12 cellular contexts compared by ENCODE assay signal in genomic region chr7:104643587-104644217, GRCh38.
DNase-seq lines count a peak whose midpoint lies in the region; ATAC-seq and TF ChIP-seq lines count a peak whose summit lies in the region.
"Had no signal": no experiment of that assay in that cellular context is flagged by ENCODE, and none has a peak within 500 bp of the region (broad histone marks: within the 10 kb centered on the region; RNA-seq: fewer than 3 reads in every experiment).

No MANE protein-coding gene starts in this region.

- no peak overlapping the region for H3K4ac ChIP-seq in H9 (ENCODE audit: low read depth, low read length)

- H2BK12ac ChIP-seq in H9 (ENCODE audit: insufficient read length, low read depth, low read length), result no peak overlapping the region

- TF ChIP-seq RAD21 in SK-N-SH (IDR thresholded peaks at IDR 0.05; ENCODE audit: low read length), result peak; percentile 62

- peaks cover 2% of the 10 kb centered on the region; the same call in 1 of the 2 replicates for H3K27me3 Mint-ChIP-seq in H9 (ENCODE audit: low read depth)

- no CpG with 5 or more reads among the region's 5 CpGs for whole genome bisulfite sequencing in H9 (ENCODE audit: extremely low coverage, insufficient read length, low lambda C conversion rate)
- WGBS in SK-N-SH (ENCODE audit: low lambda C conversion rate), result 46% methylated on average over 5 of the region's 5 CpGs

- H4K8ac ChIP-seq in H9 (replicated peaks; ENCODE audit: insufficient read length, low read depth, low read length), result no peak overlapping the region

- no peaks in the 10 kb centered on the region for H3K79me1 ChIP-seq in H9 (ENCODE audit: insufficient read depth, low read depth, low read length, poor library complexity, severe bottlenecking)

- H3K27ac ChIP-seq in H9 (ENCODE audit: insufficient read length, low read depth, low read length), result no peak overlapping the region
- H3K27ac ChIP-seq in SK-N-SH (ENCODE audit: low read depth in 2 of 2, low read length in 1 of 2), result no peak overlapping the region

- H3K4me3 ChIP-seq in BE2C (ENCODE audit: low read depth, low read length) (no peak overlapping the region), SK-N-SH (ENCODE audit: low read depth in 2 of 2, low read length in 1 of 2) (no peak overlapping the region)
- H3K4me3 ChIP-seq: mucosa of descending colon had no signal

- H3K4me2 ChIP-seq in H9 (ENCODE audit: insufficient read depth, insufficient read length, low read length), result no peak overlapping the region
- H3K4me2 ChIP-seq in SK-N-SH, result no peak overlapping the region

- H3K23ac ChIP-seq in H9 (ENCODE audit: insufficient read length, low read depth, low read length), result no peak overlapping the region

- H3K27me3 ChIP-seq in BE2C, result no peaks in the 10 kb centered on the region
- H3K27me3 ChIP-seq in H9 (ENCODE audit: insufficient read depth, low read length), result no peaks in the 10 kb centered on the region; the same call in 1 of the 2 replicates
- H3K27me3 ChIP-seq in SK-N-SH (ENCODE audit: insufficient read depth), result no peaks in the 10 kb centered on the region; the same call in 1 of the 2 replicates

- POLR2A ChIA-PET in SK-N-SH (lab: Yijun Ruan, JAX), result no interaction called here

- no peak overlapping the region for H4K91ac ChIP-seq in H9 (ENCODE audit: insufficient read length, low read depth, low read length)

- H3K79me2 ChIP-seq in H9 (ENCODE audit: insufficient read depth, low read length), result no peaks in the 10 kb centered on the region
- no peaks in the 10 kb centered on the region for H3K79me2 ChIP-seq in SK-N-SH (ENCODE audit: insufficient read depth)

- no peaks in the 10 kb centered on the region for H3F3A ChIP-seq in SK-N-SH (replicated peaks; ENCODE audit: insufficient read depth)

- H2BK120ac ChIP-seq in H9 (ENCODE audit: low read depth, low read length, poor library complexity, severe bottlenecking), result no peak overlapping the region

- no peak for TF ChIP-seq EP300 in SK-N-SH (IDR thresholded peaks at IDR 0.05; ENCODE audit: borderline replicate concordance in 1 of 2, low read depth in 1 of 2, low read length in 1 of 2)

- H3K27ac Mint-ChIP-seq in H9, result no peak overlapping the region
- H3K27ac Mint-ChIP-seq: activated naive CD8-positive, alpha-beta T cell; stimulated activated naive B cell treated with anti-CD40 and anti-IgM and Interleukin-4, amounts not matched to agents 10 μg/mL and 1 μg/mL and 100 μg/mL, for 72 hours had no signal

- H4K20me1 ChIP-seq in H9 (ENCODE audit: control insufficient read depth, insufficient read depth, insufficient read length), result no peaks in the 10 kb centered on the region
- H4K20me1 ChIP-seq in SK-N-SH (ENCODE audit: insufficient read depth), result no peaks in the 10 kb centered on the region

- H2BK20ac ChIP-seq in H9 (ENCODE audit: low read depth, low read length, poor library complexity, severe bottlenecking), result no peak overlapping the region

- no peaks in the 10 kb centered on the region for H3K9me2 ChIP-seq in SK-N-SH

- no peaks in the 10 kb centered on the region; a peak in 1 of 7 replicates for H3K36me3 Mint-ChIP-seq in H9 (ENCODE audit: insufficient read depth in 1 of 3, low read depth in 3 of 3)
- H3K36me3 Mint-ChIP-seq: activated naive CD8-positive, alpha-beta T cell; stimulated activated naive B cell treated with anti-CD40 and anti-IgM and Interleukin-4, amounts not matched to agents 10 μg/mL and 1 μg/mL and 100 μg/mL, for 72 hours had no signal

- no peak overlapping the region for H2BK5ac ChIP-seq in H9 (ENCODE audit: insufficient read length, low read length)

- H3K14ac ChIP-seq in H9 (ENCODE audit: insufficient read depth, low read length), result no peak overlapping the region

- H3K4me3 Mint-ChIP-seq in H9, result no peak overlapping the region
- H3K4me3 Mint-ChIP-seq: activated naive CD8-positive, alpha-beta T cell; stimulated activated naive B cell treated with anti-CD40 and anti-IgM and Interleukin-4, amounts not matched to agents 10 μg/mL and 1 μg/mL and 100 μg/mL, for 72 hours had no signal

- no peak overlapping the region for H3T11ph ChIP-seq in H9 (ENCODE audit: low read length)

- no peaks in the 10 kb centered on the region for H3K9me3 Mint-ChIP-seq in H9
- H3K9me3 Mint-ChIP-seq: stimulated activated naive B cell treated with anti-CD40 and anti-IgM and Interleukin-4, amounts not matched to agents 10 μg/mL and 1 μg/mL and 100 μg/mL, for 72 hours had no signal

- H3K9ac ChIP-seq in H9 (ENCODE audit: extremely low read depth, insufficient read length, low read length) (no peak overlapping the region), SK-N-SH (no peak overlapping the region)

- H2BK15ac ChIP-seq in H9 (ENCODE audit: low read depth, low read length), result no peak overlapping the region

- TF ChIP-seq CTCF in BE2C (IDR thresholded peaks at IDR 0.05; ENCODE audit: low read depth, low read length) (peak; percentile 84), H9 (conservative IDR thresholded peaks at IDR 0.05) (peak; percentile 72), SK-N-SH (IDR thresholded peaks at IDR 0.05) (peak; percentile 81)

- H3K4me1 ChIP-seq in BE2C (no peaks in the 10 kb centered on the region; the same call in 1 of the 2 replicates), H9 (ENCODE audit: insufficient read depth, low read length) (no peaks in the 10 kb centered on the region), SK-N-SH (ENCODE audit: control insufficient read depth in 1 of 2, insufficient read depth in 2 of 2, low read depth in 1 of 2, low read length in 1 of 2) (peaks cover 0 to 2% of the 10 kb centered on the region in 2 experiments; a peak in 1 of 4 replicates)

- H2AFZ ChIP-seq in H9 (ENCODE audit: low read length), result no peak overlapping the region
- H2AFZ ChIP-seq in SK-N-SH (ENCODE audit: low read depth), result no peak overlapping the region

- H3K36me3 ChIP-seq in BE2C, result no peaks in the 10 kb centered on the region
- no peaks in the 10 kb centered on the region for H3K36me3 ChIP-seq in SK-N-SH (replicated peaks in 1 of 2; ENCODE audit: control insufficient read depth in 1 of 2, insufficient read depth in 2 of 2, low read length in 1 of 2)

- DNase-seq in BE2C (peak; percentile 34), H9 (peak; percentile 48), SK-N-SH (peak; percentile 49), iPS-NIHi7 (ENCODE audit: extremely low spot score) (peak; percentile 65), retina (no peak)
- DNase-seq: NCI-H510A treated with DMSO at 0.1 percent for 48 hours; stimulated activated naive B cell treated with anti-CD40 and anti-IgM and Interleukin-4, amounts not matched to agents 10 μg/mL and 1 μg/mL and 100 μg/mL, for 72 hours had no signal

- H3K23me2 ChIP-seq in H9 (ENCODE audit: insufficient read length, low read depth, low read length, poor library complexity, severe bottlenecking), result no peaks in the 10 kb centered on the region

- no peaks in the 10 kb centered on the region for H3K4me1 Mint-ChIP-seq in H9
- H3K4me1 Mint-ChIP-seq: stimulated activated naive B cell treated with anti-CD40 and anti-IgM and Interleukin-4, amounts not matched to agents 10 μg/mL and 1 μg/mL and 100 μg/mL, for 72 hours had no signal

- no peak overlapping the region for H3K56ac ChIP-seq in H9 (ENCODE audit: insufficient read length, low read depth, low read length)

- CTCF ChIA-PET in SK-N-SH (lab: Yijun Ruan, JAX), result interaction anchor here (0.6 to 6.0 kb wide), 36 partner anchors 10 to 413 kb away, joined by 3 to 68 read pairs (median 4); no protein-coding TSS in a partner anchor

- no peak for ATAC-seq in GM21737 (IDR thresholded peaks at IDR 0.05; ENCODE audit: unreplicated experiment)
- no peak for ATAC-seq in GM18867 (IDR thresholded peaks at IDR 0.05; ENCODE audit: unreplicated experiment)
- ATAC-seq in GM21515 (IDR thresholded peaks at IDR 0.05; ENCODE audit: unreplicated experiment), result no peak
- ATAC-seq: mucosa of descending colon; stimulated activated naive B cell treated with anti-CD40 and anti-IgM and Interleukin-4, amounts not matched to agents 10 μg/mL and 1 μg/mL and 100 μg/mL, for 72 hours had no signal

- no peak overlapping the region for H2AK5ac ChIP-seq in H9 (ENCODE audit: insufficient read length, low read length)

- H4K5ac ChIP-seq in H9 (ENCODE audit: insufficient read length, low read depth, low read length), result no peak overlapping the region

- H3K18ac ChIP-seq in H9 (ENCODE audit: insufficient read length, low read depth, low read length), result no peak overlapping the region

- H3K9me3 ChIP-seq in BE2C, result no peaks in the 10 kb centered on the region
- H3K9me3 ChIP-seq in H9 (ENCODE audit: control insufficient read depth, low read depth, low read length), result no peaks in the 10 kb centered on the region
- no peaks in the 10 kb centered on the region for H3K9me3 ChIP-seq in SK-N-SH
- H3K9me3 ChIP-seq: mucosa of descending colon had no signal

TF ChIP-seq in SK-N-SH, 30 proteins besides CTCF, POLR2A, EP300 and RAD21:
- TF ChIP-seq SMC3 (IDR thresholded peaks at IDR 0.05; ENCODE audit: low read depth, low read length) (peak; percentile 60), REST (IDR thresholded peaks at IDR 0.05; ENCODE audit: low read depth, low read length) (no peak)
